16 cellular contexts compared by ENCODE assay signal in genomic region chr14:70036665-70037064, GRCh38.
A peak's percentile ranks its signal among the peaks of the same experiment; 100 is the strongest.
DNase-seq lines count a peak whose midpoint lies in the region; ATAC-seq and TF ChIP-seq lines count a peak whose summit lies in the region.
"Had no signal": no experiment of that assay in that cellular context is flagged by ENCODE, and none has a peak within 500 bp of the region (broad histone marks: within the 10 kb centered on the region; RNA-seq: fewer than 3 reads in every experiment).

No MANE protein-coding gene starts in this region.

- H2BK20ac ChIP-seq in IMR-90 (ENCODE audit: low read depth, low read length): no peak overlapping the region

- no TSS peak for BruUV-seq in IMR-90 (replicated peaks; lab: Mats Ljungman, UMichigan)

- no peak overlapping the region for H4K5ac ChIP-seq in IMR-90 (ENCODE audit: low read depth, low read length)

- CTCF ChIA-PET in IMR-90 (lab: Yijun Ruan, JAX) (no interaction called here), WTC11 (lab: Charles Lee) (interaction anchor here (1.6 kb wide), 1 partner anchor 9 kb away, joined by 7 read pairs; no protein-coding TSS in a partner anchor)

- H2AFZ ChIP-seq in IMR-90 (replicated peaks; ENCODE audit: low read length, poor library complexity): no peak overlapping the region

- ATAC-seq in IMR-90 (ENCODE audit: low read depth) (peak; percentile 27; the same call in 1 of the 2 replicates), WTC11 (peak; percentile 27; the same call in 1 of the 2 replicates)

- H3K9me3 Mint-ChIP-seq in WTC11: no peaks in the 10 kb centered on the region
- H3K9me3 Mint-ChIP-seq in nephron progenitor cell: no peaks in the 10 kb centered on the region
- H3K9me3 Mint-ChIP-seq: CD8-positive, alpha-beta memory T cell had no signal

- H3K27ac ChIP-seq in IMR-90 (ENCODE audit: insufficient read depth, low read length) (no peak overlapping the region), thyroid gland (no peak overlapping the region)

- H2AK9ac ChIP-seq in IMR-90 (replicated peaks; ENCODE audit: low read depth, low read length, poor library complexity): no peak overlapping the region

- H3K9me1 ChIP-seq in IMR-90 (ENCODE audit: insufficient read depth, low read length): no peaks in the 10 kb centered on the region

- peaks cover 4% of the 10 kb centered on the region for H3K27me3 Mint-ChIP-seq in WTC11 (ENCODE audit: low read depth)
- peaks cover 15% of the 10 kb centered on the region for H3K27me3 Mint-ChIP-seq in nephron progenitor cell (ENCODE audit: low read depth, poor library complexity)

- H3K36me3 ChIP-seq in IMR-90 (ENCODE audit: control insufficient read depth, insufficient read depth, low read length): no peaks in the 10 kb centered on the region
- no peaks in the 10 kb centered on the region for H3K36me3 ChIP-seq in thyroid gland

- 0 out of 2 replicates have a peak, but pooled peaks cover 2% of the 10 kb centered on the region for H3K4me1 ChIP-seq in IMR-90 (ENCODE audit: control insufficient read depth, insufficient read depth, low read length)
- H3K4me1 ChIP-seq in thyroid gland: peaks cover 8 to 9% of the 10 kb centered on the region in 2 donors

- H4K91ac ChIP-seq in IMR-90 (ENCODE audit: insufficient read depth, low read depth, low read length): no peak overlapping the region

- peak; percentile 16; the same call in 1 of the 2 replicates for TF ChIP-seq CTCF in IMR-90 (conservative IDR thresholded peaks at IDR 0.05; ENCODE audit: low read depth, low read length)
- TF ChIP-seq CTCF in WTC11 (IDR thresholded peaks at IDR 0.05): no peak
- TF ChIP-seq CTCF in nephron progenitor cell (IDR thresholded peaks at IDR 0.05): peak; percentile 36
- no peak for TF ChIP-seq CTCF in thyroid gland (IDR thresholded peaks at IDR 0.05)

- H3K4me1 Mint-ChIP-seq in WTC11: peaks cover 15% of the 10 kb centered on the region
- H3K4me1 Mint-ChIP-seq in nephron progenitor cell: no peaks in the 10 kb centered on the region
- H3K4me1 Mint-ChIP-seq: CD8-positive, alpha-beta memory T cell had no signal

- H3K36me3 Mint-ChIP-seq in WTC11 (no peaks in the 10 kb centered on the region), nephron progenitor cell (ENCODE audit: low read depth) (peaks cover 15% of the 10 kb centered on the region)
- H3K36me3 Mint-ChIP-seq: CD8-positive, alpha-beta memory T cell had no signal

- no peak overlapping the region for H4K8ac ChIP-seq in IMR-90 (ENCODE audit: low read depth in 2 of 2, low read length in 2 of 2)

- H2AK5ac ChIP-seq in IMR-90 (ENCODE audit: low read depth, low read length): no peak overlapping the region

- no peak overlapping the region for H3K14ac ChIP-seq in IMR-90 (replicated peaks; ENCODE audit: low read depth, low read length)

- H3K27me3 ChIP-seq in IMR-90 (ENCODE audit: control insufficient read depth, insufficient read depth, low read length) (no peaks in the 10 kb centered on the region), thyroid gland (no peaks in the 10 kb centered on the region)

- WGBS in IMR-90 (ENCODE audit: extremely low coverage in 2 of 2, insufficient read length in 1 of 2), 2 experiments: no CpG with 5 or more reads among the region's 1 CpG
- WGBS in thyroid gland, 2 donors: 47 to 60% methylated on average over 1 of the region's 1 CpG

- H3K4me3 Mint-ChIP-seq in WTC11: no peak overlapping the region
- H3K4me3 Mint-ChIP-seq in nephron progenitor cell: no peak overlapping the region
- H3K4me3 Mint-ChIP-seq: CD8-positive, alpha-beta memory T cell had no signal

- H3K4me3 ChIP-seq in IMR-90 (ENCODE audit: insufficient read depth, low read depth, low read length) (no peak overlapping the region), thyroid gland (replicated peaks in 1 of 3) (no peak overlapping the region)

- H3K4me2 ChIP-seq in IMR-90 (ENCODE audit: low read depth, low read length): no peak overlapping the region

- no peaks in the 10 kb centered on the region; the same call in 1 of the 2 replicates for H4K20me1 ChIP-seq in IMR-90 (ENCODE audit: insufficient read depth, low read length)

- H3K9me3 ChIP-seq in IMR-90 (ENCODE audit: control insufficient read depth, insufficient read depth, low read length) (no peaks in the 10 kb centered on the region), thyroid gland (no peaks in the 10 kb centered on the region)

- no peak overlapping the region for H3K23ac ChIP-seq in IMR-90 (ENCODE audit: low read depth, low read length)

- no peak overlapping the region for H3K18ac ChIP-seq in IMR-90 (ENCODE audit: low read depth, low read length)

- no peak overlapping the region for H3K9ac ChIP-seq in IMR-90 (ENCODE audit: low read depth, low read length)

- no peak overlapping the region for H2BK120ac ChIP-seq in IMR-90 (ENCODE audit: low read depth, low read length)

- no peak overlapping the region for H2BK5ac ChIP-seq in IMR-90 (ENCODE audit: low read depth, low read length, poor library complexity, severe bottlenecking)

- no peak overlapping the region for H3K4ac ChIP-seq in IMR-90 (ENCODE audit: low read depth, low read length)

- H3K27ac Mint-ChIP-seq in WTC11 (no peak overlapping the region), nephron progenitor cell (no peak overlapping the region)
- H3K27ac Mint-ChIP-seq: CD8-positive, alpha-beta memory T cell had no signal

- no peak overlapping the region for H2BK15ac ChIP-seq in IMR-90 (ENCODE audit: low read depth, low read length)

- in situ Hi-C loops in IMR-90 (cut with MboI; ENCODE audit: low sequenced_read_pairs): no loop called here

- TF ChIP-seq POLR2A in IMR-90 (IDR thresholded peaks at IDR 0.05; ENCODE audit: low read depth, low read length) (no peak), thyroid gland (IDR thresholded peaks at IDR 0.05) (no peak)

- POLR2A ChIA-PET in IMR-90 (lab: Charles Lee; ENCODE audit: unreplicated experiment) (no interaction called here), WTC11 (lab: Charles Lee) (no interaction called here)

- H3K79me1 ChIP-seq in IMR-90 (ENCODE audit: low read depth in 1 of 2, low read length in 2 of 2): no peaks in the 10 kb centered on the region

- DNase-seq in DMS53 (lab: John Stamatoyannopoulos, UW): peak; percentile 32
- no peak for DNase-seq in DMS53 treated with DMSO at 0.1 percent for 48 hours (lab: John Stamatoyannopoulos, UW; ENCODE audit: unreplicated experiment)
- DNase-seq in IMR-90: no peak
- DNase-seq in WTC11 (ENCODE audit: low spot score): no peak
- peak; percentile 39 for DNase-seq in nephron progenitor cell
- no peak for DNase-seq in thyroid gland
- DNase-seq in NCI-H1092 treated with DMSO at 0.1 percent for 48 hours (lab: John Stamatoyannopoulos, UW): no peak
- no peak for DNase-seq in OCI-M2 (lab: John Stamatoyannopoulos, UW; ENCODE audit: unreplicated experiment)
- DNase-seq: 8988T; activated CD4-positive, CD25-positive, alpha-beta regulatory T cell; activated T-cell treated with anti-CD3 and anti-CD28 coated beads, Interleukin-2, amount 50 U/mL, for 48 hours; CD8-positive, alpha-beta memory T cell; dermis blood vessel endothelial cell; mesenchymal stem cell; NCI-H1105; NK-92 treated with Interleukin-12 subunit alpha and Interleukin-12 subunit beta, amount 100 ng/mL, for 24 hours had no signal

- dilution Hi-C loops in IMR-90 (cut with HindIII; ENCODE audit: low sequenced_read_pairs, unreplicated experiment): no loop called here

- no peak for TF ChIP-seq RAD21 in IMR-90 (IDR thresholded peaks at IDR 0.05; ENCODE audit: low read length)

- intact Hi-C loops in IMR-90 (cut with micrococcal nuclease) (no loop called here), thyroid gland (cut with DNase I) (no loop called here)

- H3K56ac ChIP-seq in IMR-90 (ENCODE audit: extremely low read depth, insufficient read depth, low read length): no peak overlapping the region

TF ChIP-seq in IMR-90, 13 proteins besides CTCF, POLR2A, EP300 and RAD21 (continues in another document):
- TF ChIP-seq BHLHE40 (IDR thresholded peaks at IDR 0.05; ENCODE audit: low read depth, low read length) (no peak), MXI1 (IDR thresholded peaks at IDR 0.05; ENCODE audit: borderline replicate concordance, low read depth, low read length) (no peak), CEBPB (IDR thresholded peaks at IDR 0.05; ENCODE audit: low read depth, low read length) (no peak), FOS (IDR thresholded peaks at IDR 0.05; ENCODE audit: low read depth, low read length) (no peak), MAZ (IDR thresholded peaks at IDR 0.05; ENCODE audit: borderline replicate concordance, low read depth, low read length) (no peak), RFX5 (IDR thresholded peaks at IDR 0.05; ENCODE audit: low read depth, low read length) (no peak), SMC3 (IDR thresholded peaks at IDR 0.05; ENCODE audit: low read depth, low read length) (no peak), CHD1 (IDR thresholded peaks at IDR 0.05; ENCODE audit: low read depth, low read length) (no peak), NFE2L2 (IDR thresholded peaks at IDR 0.05; ENCODE audit: low read depth, low read length) (no peak), MAFK (IDR thresholded peaks at IDR 0.05; ENCODE audit: low read depth, low read length) (no peak)

TF ChIP-seq in WTC11, 78 proteins besides CTCF, POLR2A, EP300 and RAD21 (continues in another document):
- TF ChIP-seq SMAD4 (CRISPR knock-in tag; IDR thresholded peaks at IDR 0.05): no peak
- no peak for TF ChIP-seq STAT6 (CRISPR knock-in tag; conservative IDR thresholded peaks at IDR 0.05; ENCODE audit: low read depth)
- no peak for TF ChIP-seq NFE2L1 (CRISPR knock-in tag; IDR thresholded peaks at IDR 0.05)
- TF ChIP-seq TCF7 (CRISPR knock-in tag; IDR thresholded peaks at IDR 0.05; ENCODE audit: low read depth): no peak
- TF ChIP-seq ZNF671 (CRISPR knock-in tag; IDR thresholded peaks at IDR 0.05): no peak
- TF ChIP-seq SOX15 (CRISPR knock-in tag; IDR thresholded peaks at IDR 0.05): no peak
- TF ChIP-seq GRHL2 (CRISPR knock-in tag; IDR thresholded peaks at IDR 0.05; ENCODE audit: insufficient replicate concordance, severe bottlenecking): no peak
- TF ChIP-seq ZNF263 (CRISPR knock-in tag; IDR thresholded peaks at IDR 0.05; ENCODE audit: low read depth): no peak

Comparison
In these comparisons a context has a peak if more than half of its experiments do, and no peak if none do; other contexts are left out.
1. DNase-seq: peak in DMS53 (single experiment) and nephron progenitor cell (single experiment); none in DMS53 treated with DMSO at 0.1 percent for 48 hours (single experiment), IMR-90 (single experiment), WTC11 (single experiment), thyroid gland (0 of 2), NCI-H1092 treated with DMSO at 0.1 percent for 48 hours (single experiment) and OCI-M2 (single experiment).
2. CTCF ChIP-seq: peak in IMR-90 (single experiment) and nephron progenitor cell (single experiment); none in WTC11 (single experiment) and thyroid gland (0 of 6).